In the genomic region with DNA sequence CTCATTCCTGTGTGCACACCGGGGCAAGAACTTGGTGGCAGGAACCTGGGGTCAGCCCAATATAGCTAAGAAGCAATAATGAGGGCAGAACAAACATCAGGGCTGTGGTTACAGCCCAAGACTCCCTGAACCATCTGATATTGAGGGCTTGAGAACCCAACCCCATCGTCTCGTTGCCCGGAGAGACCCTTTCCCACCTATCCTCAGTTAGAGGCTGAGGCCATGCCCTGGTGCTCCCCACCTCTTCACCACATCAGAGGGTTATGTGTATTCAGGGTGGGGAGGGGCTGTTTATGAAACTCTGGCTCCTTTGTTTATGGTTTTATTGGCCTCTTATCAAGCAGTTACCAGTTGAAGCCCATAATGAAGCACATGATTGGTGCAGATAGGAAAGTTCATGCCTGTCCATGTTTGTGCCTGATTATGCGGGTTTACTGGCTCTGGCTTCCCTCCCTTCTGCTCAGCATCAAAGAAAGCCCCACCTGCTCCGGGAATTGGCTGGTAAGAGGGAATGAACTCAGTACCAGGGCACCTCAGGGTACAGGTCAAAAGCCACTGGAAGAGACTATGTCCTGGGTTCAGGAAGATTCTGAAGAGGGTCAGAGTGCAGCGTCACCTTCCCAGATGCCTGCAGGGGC, we compare ENCODE assay signal across 3 cellular contexts.
A peak's percentile ranks its signal among the peaks of the same experiment; 100 is the strongest.
TF ChIP-seq lines count a peak whose summit lies in the region.

No MANE protein-coding gene starts in this region.

TF ChIP-seq in liver, 16 proteins besides CTCF, POLR2A, EP300 and RAD21:
- TF ChIP-seq RXRA (IDR thresholded peaks at IDR 0.05) (peak; percentile 94 to 97), FOXA2 (IDR thresholded peaks at IDR 0.05) (no peak), TAF1 (conservative IDR thresholded peaks at IDR 0.05) (no peak), YY1 (IDR thresholded peaks at IDR 0.05) (peak; percentile 48), HNF4A (conservative IDR thresholded peaks at IDR 0.05) (peak; percentile 98), JUND (IDR thresholded peaks at IDR 0.05) (peak; percentile 31 to 48), HNF4G (IDR thresholded peaks at IDR 0.05) (peak; percentile 87), EGR1 (IDR thresholded peaks at IDR 0.05; ENCODE audit: low read depth in 2 of 2) (no peak), GABPA (IDR thresholded peaks at IDR 0.05 in 1 of 2, conservative IDR thresholded peaks at IDR 0.05 in 1 of 2) (no peak), NR2F2 (IDR thresholded peaks at IDR 0.05) (peak; percentile 85), FOXA1 (IDR thresholded peaks at IDR 0.05) (peak; percentile 40), SP1 (IDR thresholded peaks at IDR 0.05) (peak; percentile 64)
- TF ChIP-seq, protein P1, sequence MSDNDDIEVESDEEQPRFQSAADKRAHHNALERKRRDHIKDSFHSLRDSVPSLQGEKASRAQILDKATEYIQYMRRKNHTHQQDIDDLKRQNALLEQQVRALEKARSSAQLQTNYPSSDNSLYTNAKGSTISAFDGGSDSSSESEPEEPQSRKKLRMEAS (IDR thresholded peaks at IDR 0.05) = no peak
- TF ChIP-seq, protein P2, sequence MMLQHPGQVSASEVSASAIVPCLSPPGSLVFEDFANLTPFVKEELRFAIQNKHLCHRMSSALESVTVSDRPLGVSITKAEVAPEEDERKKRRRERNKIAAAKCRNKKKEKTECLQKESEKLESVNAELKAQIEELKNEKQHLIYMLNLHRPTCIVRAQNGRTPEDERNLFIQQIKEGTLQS (IDR thresholded peaks at IDR 0.05) = no peak
- TF ChIP-seq, protein P3, sequence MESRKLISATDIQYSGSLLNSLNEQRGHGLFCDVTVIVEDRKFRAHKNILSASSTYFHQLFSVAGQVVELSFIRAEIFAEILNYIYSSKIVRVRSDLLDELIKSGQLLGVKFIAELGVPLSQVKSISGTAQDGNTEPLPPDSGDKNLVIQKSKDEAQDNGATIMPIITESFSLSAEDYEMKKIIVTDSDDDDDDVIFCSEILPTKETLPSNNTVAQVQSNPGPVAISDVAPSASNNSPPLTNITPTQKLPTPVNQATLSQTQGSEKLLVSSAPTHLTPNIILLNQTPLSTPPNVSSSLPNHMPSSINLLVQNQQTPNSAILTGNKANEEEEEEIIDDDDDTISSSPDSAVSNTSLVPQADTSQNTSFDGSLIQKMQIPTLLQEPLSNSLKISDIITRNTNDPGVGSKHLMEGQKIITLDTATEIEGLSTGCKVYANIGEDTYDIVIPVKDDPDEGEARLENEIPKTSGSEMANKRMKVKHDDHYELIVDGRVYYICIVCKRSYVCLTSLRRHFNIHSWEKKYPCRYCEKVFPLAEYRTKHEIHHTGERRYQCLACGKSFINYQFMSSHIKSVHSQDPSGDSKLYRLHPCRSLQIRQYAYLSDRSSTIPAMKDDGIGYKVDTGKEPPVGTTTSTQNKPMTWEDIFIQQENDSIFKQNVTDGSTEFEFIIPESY (IDR thresholded peaks at IDR 0.05) = no peak
- TF ChIP-seq, protein P4, sequence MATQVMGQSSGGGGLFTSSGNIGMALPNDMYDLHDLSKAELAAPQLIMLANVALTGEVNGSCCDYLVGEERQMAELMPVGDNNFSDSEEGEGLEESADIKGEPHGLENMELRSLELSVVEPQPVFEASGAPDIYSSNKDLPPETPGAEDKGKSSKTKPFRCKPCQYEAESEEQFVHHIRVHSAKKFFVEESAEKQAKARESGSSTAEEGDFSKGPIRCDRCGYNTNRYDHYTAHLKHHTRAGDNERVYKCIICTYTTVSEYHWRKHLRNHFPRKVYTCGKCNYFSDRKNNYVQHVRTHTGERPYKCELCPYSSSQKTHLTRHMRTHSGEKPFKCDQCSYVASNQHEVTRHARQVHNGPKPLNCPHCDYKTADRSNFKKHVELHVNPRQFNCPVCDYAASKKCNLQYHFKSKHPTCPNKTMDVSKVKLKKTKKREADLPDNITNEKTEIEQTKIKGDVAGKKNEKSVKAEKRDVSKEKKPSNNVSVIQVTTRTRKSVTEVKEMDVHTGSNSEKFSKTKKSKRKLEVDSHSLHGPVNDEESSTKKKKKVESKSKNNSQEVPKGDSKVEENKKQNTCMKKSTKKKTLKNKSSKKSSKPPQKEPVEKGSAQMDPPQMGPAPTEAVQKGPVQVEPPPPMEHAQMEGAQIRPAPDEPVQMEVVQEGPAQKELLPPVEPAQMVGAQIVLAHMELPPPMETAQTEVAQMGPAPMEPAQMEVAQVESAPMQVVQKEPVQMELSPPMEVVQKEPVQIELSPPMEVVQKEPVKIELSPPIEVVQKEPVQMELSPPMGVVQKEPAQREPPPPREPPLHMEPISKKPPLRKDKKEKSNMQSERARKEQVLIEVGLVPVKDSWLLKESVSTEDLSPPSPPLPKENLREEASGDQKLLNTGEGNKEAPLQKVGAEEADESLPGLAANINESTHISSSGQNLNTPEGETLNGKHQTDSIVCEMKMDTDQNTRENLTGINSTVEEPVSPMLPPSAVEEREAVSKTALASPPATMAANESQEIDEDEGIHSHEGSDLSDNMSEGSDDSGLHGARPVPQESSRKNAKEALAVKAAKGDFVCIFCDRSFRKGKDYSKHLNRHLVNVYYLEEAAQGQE (IDR thresholded peaks at IDR 0.05) = no peak

TF ChIP-seq in HepG2, 621 proteins besides CTCF, POLR2A, EP300 and RAD21:
- TF ChIP-seq, protein P5, sequence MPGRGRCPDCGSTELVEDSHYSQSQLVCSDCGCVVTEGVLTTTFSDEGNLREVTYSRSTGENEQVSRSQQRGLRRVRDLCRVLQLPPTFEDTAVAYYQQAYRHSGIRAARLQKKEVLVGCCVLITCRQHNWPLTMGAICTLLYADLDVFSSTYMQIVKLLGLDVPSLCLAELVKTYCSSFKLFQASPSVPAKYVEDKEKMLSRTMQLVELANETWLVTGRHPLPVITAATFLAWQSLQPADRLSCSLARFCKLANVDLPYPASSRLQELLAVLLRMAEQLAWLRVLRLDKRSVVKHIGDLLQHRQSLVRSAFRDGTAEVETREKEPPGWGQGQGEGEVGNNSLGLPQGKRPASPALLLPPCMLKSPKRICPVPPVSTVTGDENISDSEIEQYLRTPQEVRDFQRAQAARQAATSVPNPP (CRISPR knock-in tag; IDR thresholded peaks at IDR 0.05) = no peak
- TF ChIP-seq POLR2G (IDR thresholded peaks at IDR 0.05; ENCODE audit: low read depth, low read length) = no peak

TF ChIP-seq in K562, 482 proteins besides CTCF, POLR2A, EP300 and RAD21:
- no peak for TF ChIP-seq PTTG1 (tag; IDR thresholded peaks at IDR 0.05; ENCODE audit: low read depth)
- TF ChIP-seq, protein P6, sequence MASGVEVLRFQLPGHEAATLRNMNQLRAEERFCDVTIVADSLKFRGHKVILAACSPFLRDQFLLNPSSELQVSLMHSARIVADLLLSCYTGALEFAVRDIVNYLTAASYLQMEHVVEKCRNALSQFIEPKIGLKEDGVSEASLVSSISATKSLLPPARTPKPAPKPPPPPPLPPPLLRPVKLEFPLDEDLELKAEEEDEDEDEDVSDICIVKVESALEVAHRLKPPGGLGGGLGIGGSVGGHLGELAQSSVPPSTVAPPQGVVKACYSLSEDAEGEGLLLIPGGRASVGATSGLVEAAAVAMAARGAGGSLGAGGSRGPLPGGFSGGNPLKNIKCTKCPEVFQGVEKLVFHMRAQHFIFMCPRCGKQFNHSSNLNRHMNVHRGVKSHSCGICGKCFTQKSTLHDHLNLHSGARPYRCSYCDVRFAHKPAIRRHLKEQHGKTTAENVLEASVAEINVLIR (CRISPR knock-in tag; IDR thresholded peaks at IDR 0.05) = no peak
- no peak for TF ChIP-seq SIN3B (IDR thresholded peaks at IDR 0.05; ENCODE audit: low read depth)
- no peak for TF ChIP-seq SOX6 (IDR thresholded peaks at IDR 0.05)
- TF ChIP-seq CBFA2T3 (IDR thresholded peaks at IDR 0.05) = peak; percentile 61
- 0 out of 2 replicates have a peak, but pooled peaks have one; percentile 15 for TF ChIP-seq CBFA2T2 (conservative IDR thresholded peaks at IDR 0.05)
- no peak for TF ChIP-seq POLR3A (IDR thresholded peaks at IDR 0.05; ENCODE audit: borderline replicate concordance, extremely low read depth, insufficient read depth, insufficient read length)
- TF ChIP-seq CBX1 (IDR thresholded peaks at IDR 0.05; ENCODE audit: low read depth) = no peak
- TF ChIP-seq CBX3 (IDR thresholded peaks at IDR 0.05; ENCODE audit: borderline replicate concordance in 1 of 2, low read length in 2 of 2) = no peak
- TF ChIP-seq ARID1B (IDR thresholded peaks at IDR 0.05) = peak; percentile 7; the same call in 1 of the 2 replicates
- peak; percentile 31; the same call in 1 of the 2 replicates for TF ChIP-seq TCF3 (CRISPR knock-in tag; IDR thresholded peaks at IDR 0.05)
- no peak for TF ChIP-seq ZNF778 (CRISPR knock-in tag; IDR thresholded peaks at IDR 0.05)
- TF ChIP-seq, protein P7, sequence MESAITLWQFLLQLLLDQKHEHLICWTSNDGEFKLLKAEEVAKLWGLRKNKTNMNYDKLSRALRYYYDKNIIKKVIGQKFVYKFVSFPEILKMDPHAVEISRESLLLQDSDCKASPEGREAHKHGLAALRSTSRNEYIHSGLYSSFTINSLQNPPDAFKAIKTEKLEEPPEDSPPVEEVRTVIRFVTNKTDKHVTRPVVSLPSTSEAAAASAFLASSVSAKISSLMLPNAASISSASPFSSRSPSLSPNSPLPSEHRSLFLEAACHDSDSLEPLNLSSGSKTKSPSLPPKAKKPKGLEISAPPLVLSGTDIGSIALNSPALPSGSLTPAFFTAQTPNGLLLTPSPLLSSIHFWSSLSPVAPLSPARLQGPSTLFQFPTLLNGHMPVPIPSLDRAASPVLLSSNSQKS (CRISPR knock-in tag; IDR thresholded peaks at IDR 0.05) = no peak
- no peak for TF ChIP-seq ZNF57 (CRISPR knock-in tag; IDR thresholded peaks at IDR 0.05)
- no peak for TF ChIP-seq ZNF165 (CRISPR knock-in tag; IDR thresholded peaks at IDR 0.05; ENCODE audit: borderline replicate concordance)
- TF ChIP-seq ZNF785 (CRISPR knock-in tag; IDR thresholded peaks at IDR 0.05) = no peak
- TF ChIP-seq GABPB1 (CRISPR knock-in tag; IDR thresholded peaks at IDR 0.05) = no peak
- no peak for TF ChIP-seq SAFB (IDR thresholded peaks at IDR 0.05; ENCODE audit: borderline replicate concordance, low read depth, low read length)
- no peak for TF ChIP-seq CCNT2 (IDR thresholded peaks at IDR 0.05; ENCODE audit: borderline replicate concordance, extremely low read depth, insufficient read length, low read depth, low read length)
